ENCODE assay signal across 31 cellular contexts in the genomic region with DNA sequence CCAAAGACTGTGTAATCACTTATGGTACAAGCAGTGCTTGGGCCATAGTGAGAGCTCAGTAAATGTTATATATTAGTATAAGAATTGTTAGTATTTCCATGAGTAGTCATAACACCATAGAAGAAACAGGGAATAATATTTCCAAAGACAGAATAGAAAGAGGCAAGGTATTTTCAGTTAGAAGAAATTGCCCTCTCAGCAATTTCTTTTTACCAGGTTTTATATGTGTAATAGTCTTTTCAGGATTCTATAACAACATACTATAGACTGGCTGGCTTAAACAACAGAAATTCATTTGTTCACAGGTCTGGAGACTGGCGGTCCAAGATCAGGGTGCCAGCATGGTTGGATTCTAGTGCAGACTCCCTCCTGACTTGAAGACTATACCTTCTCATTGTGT.
"Had no signal": no experiment of that assay in that cellular context is flagged by ENCODE, and none has a peak within 500 bp of the region (broad histone marks: within the 10 kb centered on the region; RNA-seq: fewer than 3 reads in every experiment).

No MANE protein-coding gene starts in this region.

- H3K27me3 ChIP-seq: ascending aorta, breast epithelium had no signal

- H3K9me3 ChIP-seq: ascending aorta, breast epithelium had no signal

- DNase-seq: activated CD4-positive, alpha-beta T cell treated with anti-CD3 and anti-CD28 coated beads for 1 hour; activated CD4-positive, alpha-beta T cell treated with anti-CD3 and anti-CD28 coated beads for 48 hours; activated CD4-positive, alpha-beta T cell treated with anti-CD3 and anti-CD28 coated beads, Interleukin-2, amount 50 U/mL, for 4 hours; activated CD4-positive, CD25-positive, alpha-beta regulatory T cell; activated CD8-positive, alpha-beta T cell treated with anti-CD3 and anti-CD28 coated beads for 36 hours; activated effector memory CD4-positive, alpha-beta T cell treated with anti-CD3 and anti-CD28 coated beads, Interleukin-2, amount 50 U/mL, for 16 hours; activated naive CD4-positive, alpha-beta T cell; activated naive CD4-positive, alpha-beta T cell treated with anti-CD3 and anti-CD28 coated beads, Interleukin-2, amount 50 U/mL, for 16 hours; activated naive CD8-positive, alpha-beta T cell treated with anti-CD3 and anti-CD28 coated beads for 36 hours; activated T-cell treated with anti-CD3 and anti-CD28 coated beads, Interleukin-2, amount 50 U/mL, for 1 hour; activated T-cell treated with anti-CD3 and anti-CD28 coated beads, Interleukin-2, amount 50 U/mL, for 72 hours; amniotic stem cell; MM.1S; MV-4-11; NCI-H1092; NCI-H1417; NCI-H1930; NCI-H2081 treated with DMSO at 0.1 percent for 48 hours; NCI-H446 treated with DMSO at 0.1 percent for 48 hours; NCI-H69; NK-92 treated with Interleukin-12 subunit alpha and Interleukin-12 subunit beta, amount 100 ng/mL, for 24 hours; SW 1271; T-helper 1 cell; T-helper 2 cell; T-helper 9 cell had no signal

- H3K4me3 ChIP-seq: ascending aorta, breast epithelium had no signal

- H3K9me3 Mint-ChIP-seq: activated CD8-positive, alpha-beta T cell treated with anti-CD3 and anti-CD28 coated beads for 36 hours; activated naive CD8-positive, alpha-beta T cell treated with anti-CD3 and anti-CD28 coated beads for 36 hours; activated T-cell treated with anti-CD3 and anti-CD28 coated beads, Interleukin-2, amount 50 U/mL, for 72 hours had no signal

- H3K27ac Mint-ChIP-seq: activated CD8-positive, alpha-beta T cell treated with anti-CD3 and anti-CD28 coated beads for 36 hours; activated naive CD8-positive, alpha-beta T cell treated with anti-CD3 and anti-CD28 coated beads for 36 hours; activated T-cell treated with anti-CD3 and anti-CD28 coated beads, Interleukin-2, amount 50 U/mL, for 72 hours; activated T-helper 17 cell treated with anti-CD3 and anti-CD28 coated beads, Interleukin-2, amount 50 U/mL, for 72 hours had no signal

- ATAC-seq: activated T-helper 17 cell treated with anti-CD3 and anti-CD28 coated beads, Interleukin-2, amount 50 U/mL, for 72 hours; Right ventricle myocardium inferior had no signal

- H3K4me3 Mint-ChIP-seq: activated CD8-positive, alpha-beta T cell treated with anti-CD3 and anti-CD28 coated beads for 36 hours; activated naive CD8-positive, alpha-beta T cell treated with anti-CD3 and anti-CD28 coated beads for 36 hours; activated T-cell treated with anti-CD3 and anti-CD28 coated beads, Interleukin-2, amount 50 U/mL, for 72 hours; activated T-helper 17 cell treated with anti-CD3 and anti-CD28 coated beads, Interleukin-2, amount 50 U/mL, for 72 hours had no signal

- H3K4me1 ChIP-seq: breast epithelium had no signal

- H3K27ac ChIP-seq: ascending aorta, breast epithelium, RWPE1, VCaP had no signal

- H3K36me3 ChIP-seq: ascending aorta, breast epithelium had no signal

- H3K27me3 Mint-ChIP-seq: activated CD8-positive, alpha-beta T cell treated with anti-CD3 and anti-CD28 coated beads for 36 hours; activated naive CD8-positive, alpha-beta T cell treated with anti-CD3 and anti-CD28 coated beads for 36 hours; activated T-helper 17 cell treated with anti-CD3 and anti-CD28 coated beads, Interleukin-2, amount 50 U/mL, for 72 hours had no signal
